11 cellular contexts compared by ENCODE assay signal in genomic region chr9:78004478-78005229, GRCh38. TPM values are rescaled to one million over a fixed set of nuclear protein-coding genes. Genes with fewer than 3 reads are reported as not detected.
DNase-seq lines count a peak whose midpoint lies in the region; ATAC-seq and TF ChIP-seq lines count a peak whose summit lies in the region.
"Had no signal": no experiment of that assay in that cellular context is flagged by ENCODE, and none has a peak within 500 bp of the region (broad histone marks: within the 10 kb centered on the region; RNA-seq: fewer than 3 reads in every experiment).

No MANE protein-coding gene starts in this region.

- DNase-seq in CD14-positive monocyte (ENCODE audit: low spot score) = no peak
- DNase-seq in HuH-7.5 (ENCODE audit: low spot score) = peak; percentile 39
- peak in 1 of 3 donors; percentile 34 for DNase-seq in right lobe of liver
- no peak for DNase-seq in NCI-H1417 treated with DMSO at 0.1 percent for 48 hours (lab: John Stamatoyannopoulos, UW)
- DNase-seq in NCI-H345 treated with DMSO at 0.1 percent for 48 hours (lab: John Stamatoyannopoulos, UW; ENCODE audit: unreplicated experiment) = no peak
- DNase-seq in stimulated activated naive CD4-positive, alpha-beta T cell (lab: John Stamatoyannopoulos, UW) = no peak
- DNase-seq in GM03348 (ENCODE audit: low spot score) = no peak
- DNase-seq: activated T-cell treated with anti-CD3 and anti-CD28 coated beads, Interleukin-2, amount 50 U/mL, for 4 hours; esophagus squamous epithelium; naive B cell had no signal

- H3K27ac ChIP-seq in VCaP (peak overlapping the region; percentile 50), right lobe of liver (peak overlapping the region; percentile 61 to 78 (median 76))
- H3K27ac ChIP-seq: esophagus squamous epithelium had no signal

- no peaks in the 10 kb centered on the region for H3K27me3 Mint-ChIP-seq in CD14-positive monocyte (ENCODE audit: low read depth in 3 of 3)

- peaks cover 4 to 6% of the 10 kb centered on the region in 2 donors for H3K36me3 Mint-ChIP-seq in CD14-positive monocyte
- H3K36me3 Mint-ChIP-seq: naive B cell had no signal

- no peaks in the 10 kb centered on the region for H3K9me3 Mint-ChIP-seq in CD14-positive monocyte
- H3K9me3 Mint-ChIP-seq: activated T-cell treated with anti-CD3 and anti-CD28 coated beads, Interleukin-2, amount 50 U/mL, for 4 hours; naive B cell had no signal

- no peak for TF ChIP-seq POLR2A in right lobe of liver (IDR thresholded peaks at IDR 0.05)

- H3K27ac Mint-ChIP-seq in CD14-positive monocyte = peak overlapping the region; percentile 15 to 85 (median 57)
- H3K27ac Mint-ChIP-seq: naive B cell had no signal

- peak overlapping the region in 1 of 3 donors; percentile 15 for H3K4me3 ChIP-seq in right lobe of liver
- H3K4me3 ChIP-seq: esophagus squamous epithelium had no signal

- H3K4me3 Mint-ChIP-seq in CD14-positive monocyte = no peak overlapping the region
- H3K4me3 Mint-ChIP-seq: activated T-cell treated with anti-CD3 and anti-CD28 coated beads, Interleukin-2, amount 50 U/mL, for 4 hours; naive B cell had no signal

- TF ChIP-seq CTCF in CD14-positive monocyte (IDR thresholded peaks at IDR 0.05) (peak; percentile 48), VCaP (conservative IDR thresholded peaks at IDR 0.05) (peak; percentile 42), right lobe of liver (IDR thresholded peaks at IDR 0.05) (peak; percentile 32 to 58 (median 45))

- 29% methylated on average over 6 of the region's 6 CpGs for WGBS in right lobe of liver (ENCODE audit: insufficient coverage, low coverage, low lambda C conversion rate, missing lambda C conversion rate)

- peaks cover 0 to 46% (median 4%) of the 10 kb centered on the region in 4 donors for H3K4me1 ChIP-seq in right lobe of liver

- peak; percentile 81 to 91 (median 88) for ATAC-seq in right lobe of liver
- ATAC-seq: activated T-cell treated with anti-CD3 and anti-CD28 coated beads, Interleukin-2, amount 50 U/mL, for 4 hours had no signal

- peaks cover 66% of the 10 kb centered on the region for H3K4me1 Mint-ChIP-seq in CD14-positive monocyte

- no peaks in the 10 kb centered on the region for H3K36me3 ChIP-seq in right lobe of liver
- H3K36me3 ChIP-seq: esophagus squamous epithelium had no signal

- H3K27me3 ChIP-seq in right lobe of liver = no peaks in the 10 kb centered on the region
- H3K27me3 ChIP-seq: esophagus squamous epithelium had no signal

- no peaks in the 10 kb centered on the region for H3K9me3 ChIP-seq in right lobe of liver
- H3K9me3 ChIP-seq: esophagus squamous epithelium had no signal

- intact Hi-C loops in CD14-positive monocyte (cut with micrococcal nuclease) = no loop called here
- intact Hi-C loops in right lobe of liver (cut with DNase I) = no loop called here

RNA-seq across cellular contexts. Expression of gene GNAQ, which starts 27.0 kb away (rescaled TPM):
- polyA plus RNA-seq in CD14-positive monocyte = 1 to 10 TPM; 8.3 to 9.6 TPM
- 10 to 100 TPM; 15.8 to 28.7 (median 21.6) TPM for total RNA-seq in right lobe of liver
